2 cellular contexts compared by ENCODE assay signal in genomic region chr15:40464595-40465185, GRCh38.
TF ChIP-seq lines count a peak whose summit lies in the region.

No MANE protein-coding gene starts in this region.

TF ChIP-seq in GM12891, 5 proteins besides CTCF, POLR2A, EP300 and RAD21:
- TF ChIP-seq SPI1 (IDR thresholded peaks at IDR 0.05; ENCODE audit: low read depth, low read length), result peak; percentile 74
- TF ChIP-seq PAX5 (IDR thresholded peaks at IDR 0.05; ENCODE audit: insufficient read depth, low read length, severe bottlenecking), result no peak
- TF ChIP-seq TAF1 (IDR thresholded peaks at IDR 0.05; ENCODE audit: low read depth, low read length), result no peak

TF ChIP-seq in GM12878, 131 proteins besides CTCF, POLR2A, EP300 and RAD21:
- 0 out of 2 replicates have a peak, but pooled peaks have one; percentile 31 for TF ChIP-seq NR2F1 (conservative IDR thresholded peaks at IDR 0.05)
- TF ChIP-seq SMAD5 (IDR thresholded peaks at IDR 0.05; ENCODE audit: low read depth), result no peak
- TF ChIP-seq ESRRA (IDR thresholded peaks at IDR 0.05; ENCODE audit: low read length), result no peak
- peak; percentile 68 for TF ChIP-seq SPI1 (IDR thresholded peaks at IDR 0.05; ENCODE audit: borderline replicate concordance, insufficient read depth, low read depth, low read length)
- no peak for TF ChIP-seq RCOR1 (conservative IDR thresholded peaks at IDR 0.05; ENCODE audit: low read depth, low read length)
- TF ChIP-seq EED (IDR thresholded peaks at IDR 0.05; ENCODE audit: low read depth), result 0 out of 2 replicates have a peak, but pooled peaks have one; percentile 18
- peak; percentile 47; the same call in 1 of the 2 replicates for TF ChIP-seq IKZF1 (conservative IDR thresholded peaks at IDR 0.05)
- TF ChIP-seq IRF4 (IDR thresholded peaks at IDR 0.05; ENCODE audit: low read depth, low read length), result no peak
- TF ChIP-seq RELB (IDR thresholded peaks at IDR 0.05; ENCODE audit: low read depth), result peak; percentile 44; the same call in 1 of the 2 replicates
- no peak for TF ChIP-seq SREBF1 (IDR thresholded peaks at IDR 0.05; ENCODE audit: low read length)
- no peak for TF ChIP-seq NKRF (conservative IDR thresholded peaks at IDR 0.05)
- no peak for TF ChIP-seq ZNF217 (IDR thresholded peaks at IDR 0.05)
- TF ChIP-seq IKZF2 (IDR thresholded peaks at IDR 0.05), result peak; percentile 28 to 47; a peak in 2 of 4 replicates
